In genomic region chr5:147398860-147399259, GRCh38 we compare ENCODE assay signal across 13 cellular contexts.
"Had no signal": no experiment of that assay in that cellular context is flagged by ENCODE, and none has a peak within 500 bp of the region (broad histone marks: within the 10 kb centered on the region; RNA-seq: fewer than 3 reads in every experiment).

No MANE protein-coding gene starts in this region.

- ATAC-seq: activated T-helper 17 cell treated with anti-CD3 and anti-CD28 coated beads, Interleukin-2, amount 50 U/mL, for 72 hours; left ventricle myocardium superior; naive thymus-derived CD8-positive, alpha-beta T cell; stimulated activated naive B cell treated with anti-CD40 and anti-IgM and Interleukin-4, amounts not matched to agents 10 μg/mL and 1 μg/mL and 100 μg/mL, for 72 hours had no signal

- H3K36me3 ChIP-seq: adrenal gland, neutrophil had no signal

- H3K9me3 ChIP-seq: adrenal gland, neutrophil, tibial artery had no signal

- H3K4me3 ChIP-seq: adrenal gland, coronary artery, tibial artery had no signal

- DNase-seq: activated CD4-positive, alpha-beta T cell treated with anti-CD3 and anti-CD28 coated beads, Interleukin-2, amount 50 U/mL, for 48 hours; activated naive CD4-positive, alpha-beta T cell treated with anti-CD3 and anti-CD28 coated beads for 36 hours; adrenal gland; effector CD4-positive, alpha-beta T cell; glutamatergic neuron; left ventricle myocardium superior; naive thymus-derived CD8-positive, alpha-beta T cell; stimulated activated CD4-positive, alpha-beta T cell treated with anti-CD3 and anti-CD28 coated beads, Interleukin-2, amount 100 ng/mL, for 48 hours; stimulated activated naive B cell treated with anti-CD40 and anti-IgM and Interleukin-4, amounts not matched to agents 10 μg/mL and 1 μg/mL and 100 μg/mL, for 72 hours; tibial artery had no signal

- H3K27ac ChIP-seq: adrenal gland, coronary artery, neutrophil, tibial artery had no signal

- H3K27me3 ChIP-seq: adrenal gland, neutrophil, tibial artery had no signal
